Comparison of ENCODE assay signal across 1 cellular context in the genomic region with DNA sequence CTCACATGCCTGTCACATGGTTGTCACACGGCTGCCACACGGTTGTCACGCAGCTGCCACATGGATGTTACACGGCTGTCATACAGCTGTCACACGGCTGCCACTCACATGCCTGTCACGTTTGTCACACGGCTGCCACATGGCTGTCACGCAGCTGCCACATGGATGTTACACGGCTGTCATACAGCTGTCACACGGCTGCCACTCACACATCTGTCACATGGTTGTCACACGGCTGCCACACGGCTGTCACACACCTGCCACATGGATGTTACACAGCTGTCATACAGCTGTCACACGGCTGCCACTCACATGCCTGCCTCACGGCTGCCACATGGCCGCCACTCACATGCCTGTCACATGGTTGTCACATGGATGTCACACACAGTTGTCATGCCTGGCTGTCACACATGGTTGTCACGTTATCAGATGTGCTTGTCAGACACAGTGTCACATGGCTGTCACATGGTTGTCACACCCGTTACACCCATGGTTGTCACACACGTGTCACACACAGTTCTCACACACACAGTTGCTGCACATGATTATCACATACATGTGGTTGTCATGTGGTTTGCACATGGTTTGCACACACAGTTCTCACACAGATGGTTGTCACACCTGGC.
TF ChIP-seq lines count a peak whose summit lies in the region.

No MANE protein-coding gene starts in this region.

TF ChIP-seq in HepG2, 621 proteins besides CTCF, POLR2A, EP300 and RAD21 (continued from another document):
- TF ChIP-seq DMTF1 (CRISPR knock-in tag; IDR thresholded peaks at IDR 0.05): no peak
- no peak for TF ChIP-seq ZNF224 (CRISPR knock-in tag; IDR thresholded peaks at IDR 0.05)
- no peak for TF ChIP-seq STAG1 (CRISPR knock-in tag; IDR thresholded peaks at IDR 0.05)
